Comparison of ENCODE assay signal across 26 cellular contexts in genomic region chr6:130787726-130788500, GRCh38. TPM values are rescaled to one million over a fixed set of nuclear protein-coding genes. Genes with fewer than 3 reads are reported as not detected.
A peak's percentile ranks its signal among the peaks of the same experiment; 100 is the strongest.
DNase-seq lines count a peak whose midpoint lies in the region; ATAC-seq lines count a peak whose summit lies in the region.
"Had no signal": no experiment of that assay in that cellular context is flagged by ENCODE, and none has a peak within 500 bp of the region (broad histone marks: within the 10 kb centered on the region; RNA-seq: fewer than 3 reads in every experiment).

No MANE protein-coding gene starts in this region.

- H3K9me3 Mint-ChIP-seq in activated naive CD8-positive, alpha-beta T cell treated with anti-CD3 and anti-CD28 coated beads, Interleukin-2, amount 10 ng/mL, durations not matched to agents 7 days and 5 days = peaks cover 4% of the 10 kb centered on the region
- H3K9me3 Mint-ChIP-seq in activated naive CD8-positive, alpha-beta T cell treated with anti-CD3 and anti-CD28 coated beads, Interleukin-2, amount 50 U/mL, for 24 hours = no peaks in the 10 kb centered on the region
- H3K9me3 Mint-ChIP-seq: CD4-positive, CD25-positive, alpha-beta regulatory T cell; H9 had no signal

- POLR2A ChIA-PET in activated naive CD8-positive, alpha-beta T cell treated with anti-CD3 and anti-CD28 coated beads, Interleukin-2, amount 10 ng/mL, durations not matched to agents 7 days and 5 days (lab: Charles Lee) = no interaction called here

- no peak overlapping the region for H3K4me3 Mint-ChIP-seq in activated naive CD8-positive, alpha-beta T cell treated with anti-CD3 and anti-CD28 coated beads, Interleukin-2, amount 10 ng/mL, durations not matched to agents 7 days and 5 days
- H3K4me3 Mint-ChIP-seq in activated naive CD8-positive, alpha-beta T cell treated with anti-CD3 and anti-CD28 coated beads, Interleukin-2, amount 50 U/mL, for 24 hours = no peak overlapping the region
- H3K4me3 Mint-ChIP-seq: CD4-positive, CD25-positive, alpha-beta regulatory T cell; H9; IgD-negative memory B cell had no signal

- H3K4me1 Mint-ChIP-seq in activated naive CD8-positive, alpha-beta T cell treated with anti-CD3 and anti-CD28 coated beads, Interleukin-2, amount 10 ng/mL, durations not matched to agents 7 days and 5 days = peaks cover 7% of the 10 kb centered on the region
- no peaks in the 10 kb centered on the region for H3K4me1 Mint-ChIP-seq in activated naive CD8-positive, alpha-beta T cell treated with anti-CD3 and anti-CD28 coated beads, Interleukin-2, amount 50 U/mL, for 24 hours
- H3K4me1 Mint-ChIP-seq: IgD-negative memory B cell had no signal

- H3K27me3 Mint-ChIP-seq in activated naive CD8-positive, alpha-beta T cell treated with anti-CD3 and anti-CD28 coated beads, Interleukin-2, amount 10 ng/mL, durations not matched to agents 7 days and 5 days = no peaks in the 10 kb centered on the region
- H3K27me3 Mint-ChIP-seq in activated naive CD8-positive, alpha-beta T cell treated with anti-CD3 and anti-CD28 coated beads, Interleukin-2, amount 50 U/mL, for 24 hours = no peaks in the 10 kb centered on the region

- peaks cover 6% of the 10 kb centered on the region for H3K36me3 Mint-ChIP-seq in activated naive CD8-positive, alpha-beta T cell treated with anti-CD3 and anti-CD28 coated beads, Interleukin-2, amount 10 ng/mL, durations not matched to agents 7 days and 5 days
- no peaks in the 10 kb centered on the region for H3K36me3 Mint-ChIP-seq in activated naive CD8-positive, alpha-beta T cell treated with anti-CD3 and anti-CD28 coated beads, Interleukin-2, amount 50 U/mL, for 24 hours (ENCODE audit: low read depth)
- H3K36me3 Mint-ChIP-seq: CD4-positive, CD25-positive, alpha-beta regulatory T cell; IgD-negative memory B cell had no signal

- ATAC-seq in activated naive CD8-positive, alpha-beta T cell treated with anti-CD3 and anti-CD28 coated beads, Interleukin-2, amount 10 ng/mL, durations not matched to agents 7 days and 5 days (ENCODE audit: low read depth) = peak; percentile 50
- ATAC-seq in activated naive CD8-positive, alpha-beta T cell treated with anti-CD3 and anti-CD28 coated beads, Interleukin-2, amount 50 U/mL, for 24 hours = no peak
- ATAC-seq in HG02798 (IDR thresholded peaks at IDR 0.05; ENCODE audit: poor library complexity, unreplicated experiment) = peak; percentile 66
- ATAC-seq in GM19035 (IDR thresholded peaks at IDR 0.05; ENCODE audit: unreplicated experiment) = no peak
- ATAC-seq: Panc1 had no signal

- DNase-seq in activated naive CD8-positive, alpha-beta T cell treated with anti-CD3 and anti-CD28 coated beads, Interleukin-2, amount 10 ng/mL, durations not matched to agents 7 days and 5 days = no peak
- no peak for DNase-seq in activated naive CD8-positive, alpha-beta T cell treated with anti-CD3 and anti-CD28 coated beads, Interleukin-2, amount 50 U/mL, for 24 hours
- DNase-seq in NAMALWA (ENCODE audit: low spot score) (peak; percentile 6), putamen (ENCODE audit: low spot score) (peak; percentile 32), AG20443 (ENCODE audit: low spot score) (no peak)
- no peak for DNase-seq in activated T-cell treated with anti-CD3 and anti-CD28 coated beads, Interleukin-2, amount 50 U/mL, for 48 hours
- DNase-seq: BE2C, COR-L47, DMS 273 treated with DMSO at 0.1 percent for 48 hours, H9, Karpas-422, MM.1S, NCI-H1105, NCI-H1694, NCI-H510A, NCI-H748 treated with DMSO at 0.1 percent for 48 hours, SJCRH30, SW 1271, T-helper 2 cell had no signal

- H3K27ac Mint-ChIP-seq in activated naive CD8-positive, alpha-beta T cell treated with anti-CD3 and anti-CD28 coated beads, Interleukin-2, amount 10 ng/mL, durations not matched to agents 7 days and 5 days = no peak overlapping the region
- H3K27ac Mint-ChIP-seq in activated naive CD8-positive, alpha-beta T cell treated with anti-CD3 and anti-CD28 coated beads, Interleukin-2, amount 50 U/mL, for 24 hours = no peak overlapping the region
- H3K27ac Mint-ChIP-seq: CD4-positive, CD25-positive, alpha-beta regulatory T cell; IgD-negative memory B cell had no signal

RNA-seq across cellular contexts. Expression of gene SMLR1, which starts 39.3 kb away (rescaled TPM):
- not detected for total RNA-seq in activated naive CD8-positive, alpha-beta T cell treated with anti-CD3 and anti-CD28 coated beads, Interleukin-2, amount 10 ng/mL, durations not matched to agents 7 days and 5 days
- total RNA-seq: A172; CD4-positive, CD25-positive, alpha-beta regulatory T cell; H9; HT1080; SJCRH30 had no signal

Comparison
In these comparisons a context has a peak if more than half of its experiments do, and no peak if none do; other contexts are left out.
1. ATAC-seq: peak in activated naive CD8-positive, alpha-beta T cell treated with anti-CD3 and anti-CD28 coated beads, Interleukin-2, amount 10 ng/mL, durations not matched to agents 7 days and 5 days (single experiment) and HG02798 (single experiment); none in activated naive CD8-positive, alpha-beta T cell treated with anti-CD3 and anti-CD28 coated beads, Interleukin-2, amount 50 U/mL, for 24 hours (single experiment) and GM19035 (single experiment).
2. DNase-seq: peak in NAMALWA (single experiment) and putamen (single experiment); none in activated naive CD8-positive, alpha-beta T cell treated with anti-CD3 and anti-CD28 coated beads, Interleukin-2, amount 10 ng/mL, durations not matched to agents 7 days and 5 days (single experiment), activated naive CD8-positive, alpha-beta T cell treated with anti-CD3 and anti-CD28 coated beads, Interleukin-2, amount 50 U/mL, for 24 hours (single experiment), activated T-cell treated with anti-CD3 and anti-CD28 coated beads, Interleukin-2, amount 50 U/mL, for 48 hours (0 of 2) and AG20443 (single experiment).